8 cellular contexts compared by ENCODE assay signal in the genomic region with DNA sequence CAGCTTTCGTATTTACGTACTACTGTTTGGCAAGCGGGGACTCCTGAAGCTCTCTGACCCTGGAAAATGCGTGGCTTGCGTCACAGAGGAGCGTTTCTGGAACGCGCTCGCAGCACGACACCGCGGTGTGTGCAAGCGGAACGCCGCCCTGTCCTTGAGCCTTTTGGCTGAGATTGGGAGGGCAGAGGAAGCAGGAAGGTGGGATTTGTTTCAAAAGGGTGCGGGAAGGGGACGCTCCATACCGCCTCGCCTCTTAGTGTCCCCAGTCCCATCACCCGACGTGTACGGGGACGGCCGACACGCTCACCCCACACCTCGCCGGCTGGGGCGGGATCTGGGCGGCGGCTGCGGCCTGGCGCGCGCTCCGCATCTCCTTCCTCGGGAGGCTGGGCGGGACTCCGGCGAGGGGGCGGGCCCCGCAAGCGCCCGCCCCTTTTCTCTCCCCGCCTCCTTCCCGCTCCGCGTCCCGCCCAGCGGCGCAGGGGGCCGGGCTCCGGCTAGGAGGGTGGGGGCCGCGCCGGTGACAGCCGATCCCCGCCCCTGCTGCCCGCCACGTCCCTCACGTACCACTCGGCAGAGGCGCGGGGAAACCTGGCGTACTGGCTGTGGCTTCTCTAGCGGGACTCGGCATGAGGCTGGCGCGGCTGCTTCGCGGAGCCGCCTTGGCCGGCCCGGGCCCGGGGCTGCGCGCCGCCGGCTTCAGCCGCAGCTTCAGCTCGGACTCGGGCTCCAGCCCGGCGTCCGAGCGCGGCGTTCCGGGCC. TPM values are rescaled to one million over a fixed set of nuclear protein-coding genes. Genes with fewer than 3 reads are reported as not detected.
A peak's percentile ranks its signal among the peaks of the same experiment; 100 is the strongest.
DNase-seq lines count a peak whose midpoint lies in the region; ATAC-seq and TF ChIP-seq lines count a peak whose summit lies in the region.

TSS of gene PDK1 (plus strand) at position 569 of the 762 bp plus-strand sequence. CDS start at position 630, 61 bp downstream.

- peak within 1 kb of the TSS; percentile 89 to 96 for H3K4me3 Mint-ChIP-seq in CD14-positive monocyte

- peaks cover 29% of the 10 kb centered on the region for H3K4me1 Mint-ChIP-seq in CD14-positive monocyte

- peaks cover 4 to 9% (median 6%) of the 10 kb centered on the region in 3 donors for H3K27me3 Mint-ChIP-seq in CD14-positive monocyte (ENCODE audit: low read depth in 3 of 3)

- TF ChIP-seq CTCF in CD14-positive monocyte (IDR thresholded peaks at IDR 0.05) (no peak), lower leg skin (IDR thresholded peaks at IDR 0.05) (no peak)

- peaks cover 4 to 16% of the 10 kb centered on the region in 2 donors for H3K36me3 Mint-ChIP-seq in CD14-positive monocyte

- peak; percentile 85 for ATAC-seq in GM19395 (IDR thresholded peaks at IDR 0.05; ENCODE audit: unreplicated experiment)
- ATAC-seq in HG03558 (IDR thresholded peaks at IDR 0.05; ENCODE audit: extremely low read depth, unreplicated experiment): peak; percentile 63

- WGBS in lower leg skin, 2 donors: 0 to 1% methylated on average over 25 to 54 of the region's 88 CpGs

- intact Hi-C loops in CD14-positive monocyte (cut with micrococcal nuclease) (loop anchor here in 1 of 2 donors (10.0 kb wide), 1 partner anchor 1631 kb away; the partner anchor contains the start of gene GORASP2), lower leg skin (cut with DNase I; ENCODE audit: low total_unique reads) (no loop called here)

- TF ChIP-seq POLR2A in lower leg skin (IDR thresholded peaks at IDR 0.05): peak in 1 of 2 donors; percentile 3

- H3K27ac Mint-ChIP-seq in CD14-positive monocyte: peak within 1 kb of the TSS; percentile 90 to 97 (median 94)

- H3K4me3 ChIP-seq in lower leg skin (ENCODE audit: low read depth, poor library complexity, severe bottlenecking): peak within 1 kb of the TSS; percentile 82

- DNase-seq in CD14-positive monocyte (ENCODE audit: low spot score): peak; percentile 81
- peak; percentile 89 for DNase-seq in NCI-H774 (lab: John Stamatoyannopoulos, UW)
- DNase-seq in activated CD4-positive, alpha-beta T cell treated with anti-CD3 and anti-CD28 coated beads, Interleukin-2, amount 50 U/mL, for 48 hours: peak; percentile 90 to 91
- DNase-seq in dermis microvascular lymphatic vessel endothelial cell (ENCODE audit: low read depth in 2 of 2): peak; percentile 72 to 93
- peak; percentile 86 to 97 for DNase-seq in lower leg skin (ENCODE audit: low spot score in 2 of 2)
- DNase-seq in stimulated activated CD4-positive, alpha-beta T cell treated with anti-CD3 and anti-CD28 coated beads, Interleukin-4, amount 100 ng/mL, for 48 hours (ENCODE audit: low read depth in 2 of 2): peak; percentile 86 to 87

- H3K9me3 Mint-ChIP-seq in CD14-positive monocyte: no peaks in the 10 kb centered on the region

RNA-seq across cellular contexts. Expression of gene PDK1, which starts in this region (rescaled TPM):
- 10 to 100 TPM in 1 of 2 donors, 1 to 10 TPM in 1; 9.7 to 10.3 TPM for polyA plus RNA-seq in CD14-positive monocyte
- total RNA-seq in dermis microvascular lymphatic vessel endothelial cell (4.7 and 7.2 TPM in 2 replicates), lower leg skin (100 to 1,000 TPM in 1 of 4 donors, 10 to 100 TPM in 3; 34.8 to 117 (median 54.8) TPM)

Comparison
In these comparisons a context has a peak if more than half of its experiments do, and no peak if none do; other contexts are left out.
1. Peak in every context shown above with its lines: DNase-seq, ATAC-seq and H3K4me3 ChIP-seq.